20 cellular contexts compared by ENCODE assay signal in the genomic region with DNA sequence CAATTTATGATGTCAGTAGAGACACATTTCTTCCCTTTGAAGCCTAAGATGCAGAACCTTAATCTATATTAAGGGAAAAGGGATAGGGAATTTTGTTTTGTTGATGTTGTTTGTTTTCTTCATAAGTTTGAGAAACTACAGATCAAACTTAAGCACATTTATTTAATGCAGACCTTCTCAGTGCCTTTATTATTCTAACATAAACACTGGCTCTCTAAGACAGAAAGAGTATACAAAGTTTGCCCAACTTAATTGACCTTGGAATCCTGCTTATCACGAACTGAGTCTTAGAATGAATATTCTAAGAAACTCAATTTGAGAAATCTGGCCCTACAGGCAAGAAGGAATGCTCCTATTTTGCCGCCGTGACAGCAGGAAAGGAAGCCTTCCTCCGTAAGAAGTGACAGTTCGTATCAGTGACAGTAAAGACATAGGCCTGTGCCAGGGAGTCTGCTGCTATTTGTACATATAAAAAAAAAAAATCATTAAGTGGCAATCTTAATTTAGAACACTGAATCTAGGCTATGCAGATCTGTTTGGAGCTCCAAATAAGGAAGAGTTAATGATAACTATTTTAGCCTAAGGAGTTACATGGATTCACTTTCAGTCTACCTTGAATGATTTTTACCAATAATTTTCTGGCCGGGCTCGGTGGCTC. TPM values are rescaled to one million over a fixed set of nuclear protein-coding genes. Genes with fewer than 3 reads are reported as not detected.
"Had no signal": no experiment of that assay in that cellular context is flagged by ENCODE, and none has a peak within 500 bp of the region (broad histone marks: within the 10 kb centered on the region; RNA-seq: fewer than 3 reads in every experiment).

No MANE protein-coding gene starts in this region.

- H3K9ac ChIP-seq: KMS-11 had no signal

- H3K4me1 ChIP-seq: SJSA1 had no signal

- H3K4me2 ChIP-seq: KMS-11 had no signal

- H3K9me3 ChIP-seq: SJSA1 had no signal

- H3K4me3 ChIP-seq: SJSA1, SK-N-MC had no signal

- H3K27me3 ChIP-seq: SJSA1 had no signal

- ATAC-seq: HepG2 had no signal

- H3K27ac ChIP-seq: KMS-11, SJSA1, SK-N-MC had no signal

- DNase-seq: IMR-90, Kasumi-1, MM.1S, NCI-H1092 treated with DMSO at 0.1 percent for 48 hours, NCI-H1436, NCI-H187 treated with DMSO at 0.1 percent for 48 hours, NCI-H2029 treated with DMSO at 0.1 percent for 48 hours, NCI-H2227 treated with DMSO at 0.1 percent for 48 hours, NCI-H446, NCI-H510A, NCI-H524 treated with DMSO at 0.1 percent for 48 hours, NCI-H69, NCI-H774, RPMI8226, SIG-M5 had no signal

RNA-seq across cellular contexts. Expression of a gene that starts 8.8 kb away (rescaled TPM):
- total RNA-seq: HT1080 had no signal
